ENCODE assay signal across 17 cellular contexts in genomic region chr13:31756346-31756745, GRCh38. TPM values are rescaled to one million over a fixed set of nuclear protein-coding genes. Genes with fewer than 3 reads are reported as not detected.
DNase-seq lines count a peak whose midpoint lies in the region; ATAC-seq, FAIRE-seq and TF ChIP-seq lines count a peak whose summit lies in the region.
"Had no signal": no experiment of that assay in that cellular context is flagged by ENCODE, and none has a peak within 500 bp of the region (broad histone marks: within the 10 kb centered on the region; RNA-seq: fewer than 3 reads in every experiment).

No MANE protein-coding gene starts in this region.

- no peak overlapping the region for H4K91ac ChIP-seq in mesenchymal stem cell (ENCODE audit: low read length)

- H2BK5ac ChIP-seq in mesenchymal stem cell (ENCODE audit: low read depth, low read length, poor library complexity, severe bottlenecking), result no peak overlapping the region

- H3K9me3 Mint-ChIP-seq in CD8-positive, alpha-beta T cell, result no peaks in the 10 kb centered on the region

- intact Hi-C loops in posterior vena cava (cut with DNase I), result no loop called here
- intact Hi-C loops in CD8-positive, alpha-beta T cell (cut with DNase I, micrococcal nuclease), result no loop called here

- H4K8ac ChIP-seq in mesenchymal stem cell (ENCODE audit: low read length), result no peak overlapping the region

- H3K79me1 ChIP-seq in mesenchymal stem cell (replicated peaks; ENCODE audit: low read length, poor library complexity, severe bottlenecking), result no peaks in the 10 kb centered on the region

- H3K4me1 ChIP-seq in mesenchymal stem cell (ENCODE audit: control insufficient read depth, insufficient read depth, low read depth, low read length), result peaks cover 3% of the 10 kb centered on the region
- H3K4me1 ChIP-seq in CD8-positive, alpha-beta T cell (ENCODE audit: insufficient read depth, low read length), result no peaks in the 10 kb centered on the region
- H3K4me1 ChIP-seq: ascending aorta, upper lobe of right lung had no signal

- WGBS in mesenchymal stem cell, result 23% methylated on average over 4 of the region's 4 CpGs

- POLR2A ChIA-PET in CD8-positive, alpha-beta T cell (lab: Charles Lee), result no interaction called here

- DNase-seq in AG08396 (ENCODE audit: low spot score) (peak; percentile 42), HTR-8/SVneo (ENCODE audit: insufficient read length, low spot score) (peak; percentile 49), astrocyte of the spinal cord (ENCODE audit: low read depth, low spot score) (peak; percentile 89), mesenchymal stem cell (peak; percentile 89), posterior vena cava (ENCODE audit: low spot score) (no peak), erythroblast (lab: John Stamatoyannopoulos, UW) (no peak)
- no peak for DNase-seq in CD8-positive, alpha-beta T cell
- DNase-seq: activated CD4-positive, alpha-beta T cell treated with anti-CD3 and anti-CD28 coated beads for 4 hours; C1 segment of cervical spinal cord; effector memory CD4-positive, alpha-beta T cell; GDM1; NCI-H187; upper lobe of right lung had no signal

- no peak for TF ChIP-seq POLR2A in erythroblast (IDR thresholded peaks at IDR 0.05; ENCODE audit: low read length)

- H3K36me3 Mint-ChIP-seq in CD8-positive, alpha-beta T cell, result no peaks in the 10 kb centered on the region

- H3K27ac Mint-ChIP-seq in CD8-positive, alpha-beta T cell, result no peak overlapping the region

- no peak overlapping the region for H2BK15ac ChIP-seq in mesenchymal stem cell (ENCODE audit: low read depth, poor library complexity, severe bottlenecking)

- CTCF ChIA-PET in CD8-positive, alpha-beta T cell (lab: Charles Lee), result no interaction called here

- no peak overlapping the region for H3K27ac ChIP-seq in mesenchymal stem cell (ENCODE audit: low read length, poor library complexity, severe bottlenecking)
- no peak overlapping the region for H3K27ac ChIP-seq in CD8-positive, alpha-beta T cell (ENCODE audit: low read depth, low read length)
- H3K27ac ChIP-seq: ascending aorta, neutrophil, upper lobe of right lung had no signal

- no peaks in the 10 kb centered on the region for H3K9me3 ChIP-seq in mesenchymal stem cell (ENCODE audit: control insufficient read depth, low read length)
- no peaks in the 10 kb centered on the region for H3K9me3 ChIP-seq in CD8-positive, alpha-beta T cell (ENCODE audit: low read length)
- H3K9me3 ChIP-seq: ascending aorta, neutrophil, upper lobe of right lung had no signal

- H3K4me3 ChIP-seq in astrocyte of the spinal cord (ENCODE audit: low read depth, low read length) (no peak overlapping the region), mesenchymal stem cell (ENCODE audit: insufficient read depth in 1 of 2, low read depth in 1 of 2, low read length in 2 of 2) (no peak overlapping the region)
- no peak overlapping the region for H3K4me3 ChIP-seq in CD8-positive, alpha-beta T cell (ENCODE audit: low read depth, low read length)
- H3K4me3 ChIP-seq: ascending aorta, upper lobe of right lung had no signal

- no peaks in the 10 kb centered on the region for H3K36me3 ChIP-seq in mesenchymal stem cell (ENCODE audit: control insufficient read depth in 1 of 2, insufficient read depth in 2 of 2, low read depth in 1 of 2, low read length in 2 of 2)
- no peaks in the 10 kb centered on the region for H3K36me3 ChIP-seq in CD8-positive, alpha-beta T cell (ENCODE audit: insufficient read depth, low read length)
- H3K36me3 ChIP-seq: ascending aorta, neutrophil, upper lobe of right lung had no signal

- H3K4me3 Mint-ChIP-seq in CD8-positive, alpha-beta T cell, result no peak overlapping the region

- no peak for ATAC-seq in GM21528 (IDR thresholded peaks at IDR 0.05; ENCODE audit: low FRiP score, unreplicated experiment)
- no peak for ATAC-seq in CD8-positive, alpha-beta T cell
- ATAC-seq: upper lobe of right lung had no signal

- no peak overlapping the region for H3K4ac ChIP-seq in mesenchymal stem cell (ENCODE audit: low read depth in 1 of 2, low read length in 2 of 2)

- no peak for FAIRE-seq in HTR-8/SVneo (lab: Jason Lieb, UNC)

- H2BK120ac ChIP-seq in mesenchymal stem cell (ENCODE audit: low read depth, low read length), result no peak overlapping the region

- peak overlapping the region; percentile 73 for H3K9ac ChIP-seq in mesenchymal stem cell (ENCODE audit: low read length)

- H3K23ac ChIP-seq in mesenchymal stem cell (ENCODE audit: low read length in 2 of 2), result no peak overlapping the region

- no peak overlapping the region for H3K4me2 ChIP-seq in mesenchymal stem cell (ENCODE audit: low read length, poor library complexity, severe bottlenecking)

- no peaks in the 10 kb centered on the region for H3K27me3 ChIP-seq in mesenchymal stem cell (ENCODE audit: control insufficient read depth in 1 of 2, insufficient read depth in 1 of 2, low read length in 2 of 2)
- no peaks in the 10 kb centered on the region for H3K27me3 ChIP-seq in CD8-positive, alpha-beta T cell (ENCODE audit: insufficient read depth, low read length)
- H3K27me3 ChIP-seq: ascending aorta, neutrophil had no signal

- H2AK5ac ChIP-seq in mesenchymal stem cell (ENCODE audit: low read length, severe bottlenecking), result no peak overlapping the region

- H2AFZ ChIP-seq in mesenchymal stem cell (ENCODE audit: low read depth, low read length), result no peak overlapping the region

- H3K27me3 Mint-ChIP-seq in CD8-positive, alpha-beta T cell (ENCODE audit: low read depth), result peaks cover 5% of the 10 kb centered on the region

- H3K14ac ChIP-seq in mesenchymal stem cell (ENCODE audit: low read length in 2 of 2), result no peak overlapping the region

- H2BK12ac ChIP-seq in mesenchymal stem cell (ENCODE audit: low read length in 2 of 2), result no peak overlapping the region

- H3K18ac ChIP-seq in mesenchymal stem cell (ENCODE audit: low read depth in 1 of 2, low read length in 2 of 2), result no peak overlapping the region

- H3K4me1 Mint-ChIP-seq in CD8-positive, alpha-beta T cell (ENCODE audit: low read depth), result no peaks in the 10 kb centered on the region

- in situ Hi-C loops in astrocyte of the spinal cord (cut with HindIII; ENCODE audit: low sequenced_read_pairs), result no loop called here

- no peak for TF ChIP-seq CTCF in astrocyte of the spinal cord (IDR thresholded peaks at IDR 0.05; ENCODE audit: low read depth, low read length)
- TF ChIP-seq CTCF in CD8-positive, alpha-beta T cell (IDR thresholded peaks at IDR 0.05), result no peak

RNA-seq across cellular contexts. Expression of gene RXFP2, which starts 17.0 kb away (rescaled TPM):
- polyA plus RNA-seq in mesenchymal stem cell (2013, experiment 1 of 2), result not detected
- not detected for polyA plus RNA-seq in mesenchymal stem cell (2013, experiment 2 of 2)
- not detected for total RNA-seq in posterior vena cava
- not detected for total RNA-seq in CD8-positive, alpha-beta T cell
- total RNA-seq: ascending aorta, lung microvascular endothelial cell, upper lobe of right lung had no signal

Comparison
In these comparisons a context has a peak if more than half of its experiments do, and no peak if none do; other contexts are left out.
1. DNase-seq: peak in AG08396 (single experiment), HTR-8/SVneo (single experiment), astrocyte of the spinal cord (single experiment) and mesenchymal stem cell (single experiment); none in posterior vena cava (single experiment), erythroblast (0 of 2) and CD8-positive, alpha-beta T cell (0 of 7).